9 cellular contexts compared by ENCODE assay signal in the genomic region with DNA sequence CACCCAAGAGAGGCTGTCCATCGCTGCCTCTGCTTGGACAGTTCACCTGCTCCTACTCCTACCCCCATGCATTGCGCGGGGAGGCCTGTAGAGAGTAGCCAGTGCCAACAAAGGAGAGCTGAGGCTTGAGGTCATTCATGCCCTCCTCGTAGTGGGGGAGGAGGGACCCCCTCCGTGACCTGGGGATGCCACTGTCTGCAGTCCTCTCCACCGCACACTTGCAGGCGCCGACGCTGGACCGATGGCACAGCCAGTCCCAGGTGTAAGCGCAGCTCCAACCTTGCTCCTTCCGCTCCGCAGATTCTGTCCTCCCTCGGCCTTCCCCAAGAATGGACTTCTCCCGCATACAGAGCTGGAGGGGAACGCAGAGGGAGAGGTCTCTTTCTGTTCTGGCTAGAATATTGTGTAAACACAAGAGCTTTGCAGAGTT. TPM values are rescaled to one million over a fixed set of nuclear protein-coding genes. Genes with fewer than 3 reads are reported as not detected.
DNase-seq lines count a peak whose midpoint lies in the region; ATAC-seq, FAIRE-seq and TF ChIP-seq lines count a peak whose summit lies in the region.
"Had no signal": no experiment of that assay in that cellular context is flagged by ENCODE, and none has a peak within 500 bp of the region (broad histone marks: within the 10 kb centered on the region; RNA-seq: fewer than 3 reads in every experiment).

No MANE protein-coding gene starts in this region.

- intact Hi-C loops in adrenal gland (cut with DNase I): no loop called here

- TF ChIP-seq CTCF in adrenal gland (IDR thresholded peaks at IDR 0.05): no peak

- H3K4me3 Mint-ChIP-seq in stimulated activated naive CD8-positive, alpha-beta T cell treated with anti-CD3 and anti-CD28 coated beads, Interleukin-15, amount 100 ng/mL, for 72 hours: peak overlapping the region; percentile 82 to 83

- peaks cover 7 to 15% of the 10 kb centered on the region in 2 donors for H3K4me1 ChIP-seq in adrenal gland (replicated peaks in 1 of 2)

- peaks cover 82% of the 10 kb centered on the region for H3K27me3 Mint-ChIP-seq in stimulated activated naive CD8-positive, alpha-beta T cell treated with anti-CD3 and anti-CD28 coated beads, Interleukin-15, amount 100 ng/mL, for 72 hours

- no peak for ATAC-seq in stimulated activated naive CD8-positive, alpha-beta T cell treated with anti-CD3 and anti-CD28 coated beads, Interleukin-15, amount 100 ng/mL, for 72 hours
- ATAC-seq in GM21447 (IDR thresholded peaks at IDR 0.05; ENCODE audit: unreplicated experiment) (no peak), GM21825 (IDR thresholded peaks at IDR 0.05; ENCODE audit: unreplicated experiment) (no peak)

- peak overlapping the region in 2 of 4 donors; percentile 48 to 79 for H3K4me3 ChIP-seq in adrenal gland
- peak overlapping the region; percentile 82 for H3K4me3 ChIP-seq in iPS-11a (ENCODE audit: low read depth, low read length)

- peak overlapping the region in 4 of 5 donors; percentile 58 to 96 (median 81) for H3K27ac ChIP-seq in adrenal gland

- H3K4me1 Mint-ChIP-seq in stimulated activated naive CD8-positive, alpha-beta T cell treated with anti-CD3 and anti-CD28 coated beads, Interleukin-15, amount 100 ng/mL, for 72 hours: peaks cover 18% of the 10 kb centered on the region

- DNase-seq in HTR-8/SVneo (ENCODE audit: insufficient read length, low spot score) (no peak), adrenal gland (no peak), NCI-H524 treated with DMSO at 0.1 percent for 48 hours (lab: John Stamatoyannopoulos, UW) (no peak), NCI-H2029 treated with DMSO at 0.1 percent for 48 hours (lab: John Stamatoyannopoulos, UW) (no peak)
- DNase-seq in stimulated activated naive CD8-positive, alpha-beta T cell treated with anti-CD3 and anti-CD28 coated beads, Interleukin-15, amount 100 ng/mL, for 72 hours: no peak

- no peak overlapping the region for H3K27ac Mint-ChIP-seq in stimulated activated naive CD8-positive, alpha-beta T cell treated with anti-CD3 and anti-CD28 coated beads, Interleukin-15, amount 100 ng/mL, for 72 hours

- TF ChIP-seq POLR2A in adrenal gland (IDR thresholded peaks at IDR 0.05): no peak

- 49 to 61% (median 56%) methylated on average over 10 to 16 of the region's 16 CpGs for WGBS in adrenal gland, 4 donors

- no peaks in the 10 kb centered on the region for H3K9me3 Mint-ChIP-seq in stimulated activated naive CD8-positive, alpha-beta T cell treated with anti-CD3 and anti-CD28 coated beads, Interleukin-15, amount 100 ng/mL, for 72 hours

- no peaks in the 10 kb centered on the region for H3K9me3 ChIP-seq in adrenal gland (replicated peaks in 1 of 3)

- H3K36me3 ChIP-seq in adrenal gland (replicated peaks in 1 of 2): peaks cover 0 to 15% of the 10 kb centered on the region in 2 donors

- H3K27me3 ChIP-seq in adrenal gland: no peaks in the 10 kb centered on the region

- peak; percentile 4 for FAIRE-seq in HTR-8/SVneo (lab: Jason Lieb, UNC)
- FAIRE-seq: islet of Langerhans had no signal

RNA-seq across cellular contexts. Expression of gene PHLDA3, which starts 0.7 kb away (rescaled TPM):
- 10 to 100 TPM; 14.5 to 64.7 (median 30.6) TPM for total RNA-seq in adrenal gland
- 10 to 100 TPM in 2 of 3 donors, 1 to 10 TPM in 1; 2.1 to 30.7 (median 30.4) TPM for polyA plus RNA-seq in adrenal gland

RNA-seq across cellular contexts. Expression of gene CSRP1, which starts 37.3 kb away (rescaled TPM):
- 100 to 1,000 TPM in 5 of 8 donors, 10 to 100 TPM in 3; 67.6 to 470 (median 200) TPM for total RNA-seq in adrenal gland
- polyA plus RNA-seq in adrenal gland: 100 to 1,000 TPM in 2 of 3 donors, 10 to 100 TPM in 1; 85.6 to 159 (median 156) TPM

RNA-seq across cellular contexts. Expression of gene TNNI1, which starts 48.1 kb away (rescaled TPM):
- total RNA-seq in adrenal gland: 1 to 10 TPM in 1 of 8 donors, under 1 TPM in 1, not detected in 6; 0.14 to 4.3 TPM
- under 1 TPM in 1 of 3 donors, not detected in 2; 0.27 TPM for polyA plus RNA-seq in adrenal gland
